In the genomic region with DNA sequence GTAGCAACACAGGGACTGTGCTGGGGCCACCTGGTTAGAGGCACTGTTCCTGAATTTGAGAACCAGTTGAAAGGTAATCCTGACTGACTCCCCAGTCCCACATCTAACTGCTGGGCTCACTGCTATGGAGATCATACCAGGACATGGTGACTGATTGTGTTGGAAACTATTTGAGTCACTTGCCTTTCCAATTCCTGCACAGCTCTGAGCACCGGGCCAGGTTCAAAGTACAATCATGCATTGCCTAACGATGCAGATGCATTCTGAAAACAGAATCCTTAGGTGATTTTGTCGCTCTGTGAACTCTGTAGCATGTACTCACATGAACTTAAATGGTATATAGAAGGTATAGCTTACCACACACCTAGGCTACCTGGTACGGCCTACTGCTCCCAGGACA, we compare ENCODE assay signal across 29 cellular contexts.
"Had no signal": no experiment of that assay in that cellular context is flagged by ENCODE, and none has a peak within 500 bp of the region (broad histone marks: within the 10 kb centered on the region; RNA-seq: fewer than 3 reads in every experiment).

No MANE protein-coding gene starts in this region.

- H3K27me3 ChIP-seq: tibial nerve, uterus had no signal

- H3K4me3 ChIP-seq: gastrocnemius medialis, heart left ventricle, mucosa of descending colon, neural progenitor cell, spleen, thoracic aorta, tibial nerve, upper lobe of right lung, uterus had no signal

- H3K4me2 ChIP-seq: neural progenitor cell had no signal

- H3K4me3 Mint-ChIP-seq: dendritic cell treated with granulocyte-macrophage colony-stimulating factor and Interleukin-4, amounts not matched to agents 40 ng/mL and 50 ng/mL, for 4 days; endodermal cell; mesothelial cell of epicardium; naive thymus-derived CD4-positive, alpha-beta T cell; nephron; neural progenitor cell; stimulated activated naive B cell treated with anti-CD40 and anti-IgM and Interleukin-4, amounts not matched to agents 10 μg/mL and 1 μg/mL and 100 μg/mL, for 72 hours; stimulated activated naive CD8-positive, alpha-beta T cell treated with anti-CD3 and anti-CD28 coated beads, Interleukin-15, Interleukin-2, amounts not matched to agents 100 ng/mL and 50 ng/mL, for 24 hours had no signal

- H3K36me3 ChIP-seq: gastrocnemius medialis, heart left ventricle, neural progenitor cell, spleen, thoracic aorta, tibial nerve, upper lobe of right lung, uterus had no signal

- DNase-seq: cerebellar nuclear complex; effector CD8-positive, alpha-beta T cell; endodermal cell; foreskin fibroblast; gastrocnemius medialis; heart left ventricle; hippocampal formation; kidney glomerular epithelial cell; left colon; mesenchymal stem cell; mucosa of descending colon; naive thymus-derived CD4-positive, alpha-beta T cell; spleen; stimulated activated CD4-positive, alpha-beta T cell treated with anti-CD3 and anti-CD28 coated beads, Interleukin-4, amount 100 ng/mL, for 4 hours; stimulated activated naive B cell treated with anti-CD40 and anti-IgM and Interleukin-4, amounts not matched to agents 10 μg/mL and 1 μg/mL and 100 μg/mL, for 72 hours; upper lobe of right lung; uterus had no signal

- H3K27ac ChIP-seq: epithelial cell of prostate, gastrocnemius medialis, heart left ventricle, neural progenitor cell, parathyroid adenoma, spleen, thoracic aorta, tibial nerve, upper lobe of right lung, uterus had no signal

- H3K9me3 Mint-ChIP-seq: dendritic cell treated with granulocyte-macrophage colony-stimulating factor and Interleukin-4, amounts not matched to agents 40 ng/mL and 50 ng/mL, for 4 days; endodermal cell; nephron had no signal

- H3K9me3 ChIP-seq: gastrocnemius medialis, mucosa of descending colon, thoracic aorta, upper lobe of right lung, uterus had no signal

- H3K9ac ChIP-seq: neural progenitor cell, parathyroid adenoma had no signal

- H3K4me1 ChIP-seq: gastrocnemius medialis, heart left ventricle, neural progenitor cell, parathyroid adenoma, spleen, upper lobe of right lung, uterus had no signal

- H3K79me2 ChIP-seq: parathyroid adenoma had no signal

- H3K27me3 Mint-ChIP-seq: dendritic cell treated with granulocyte-macrophage colony-stimulating factor and Interleukin-4, amounts not matched to agents 40 ng/mL and 50 ng/mL, for 4 days; stimulated activated naive CD8-positive, alpha-beta T cell treated with anti-CD3 and anti-CD28 coated beads, Interleukin-15, Interleukin-2, amounts not matched to agents 100 ng/mL and 50 ng/mL, for 24 hours had no signal

- H2AFZ ChIP-seq: neural progenitor cell, parathyroid adenoma had no signal

- H3K4me1 Mint-ChIP-seq: naive thymus-derived CD4-positive, alpha-beta T cell; stimulated activated naive B cell treated with anti-CD40 and anti-IgM and Interleukin-4, amounts not matched to agents 10 μg/mL and 1 μg/mL and 100 μg/mL, for 72 hours had no signal

- ATAC-seq: esophagus mucosa; gastrocnemius medialis; heart left ventricle; left colon; mucosa of descending colon; naive thymus-derived CD4-positive, alpha-beta T cell; sciatic nerve; stimulated activated naive B cell treated with anti-CD40 and anti-IgM and Interleukin-4, amounts not matched to agents 10 μg/mL and 1 μg/mL and 100 μg/mL, for 72 hours; upper lobe of right lung had no signal

- H3K36me3 Mint-ChIP-seq: mesothelial cell of epicardium; naive thymus-derived CD4-positive, alpha-beta T cell; neural progenitor cell; stimulated activated naive B cell treated with anti-CD40 and anti-IgM and Interleukin-4, amounts not matched to agents 10 μg/mL and 1 μg/mL and 100 μg/mL, for 72 hours had no signal

- H3K27ac Mint-ChIP-seq: dendritic cell treated with granulocyte-macrophage colony-stimulating factor and Interleukin-4, amounts not matched to agents 40 ng/mL and 50 ng/mL, for 4 days; endodermal cell; mesothelial cell of epicardium; naive thymus-derived CD4-positive, alpha-beta T cell; nephron; neural progenitor cell; progenitor cell of endocrine pancreas; stimulated activated naive B cell treated with anti-CD40 and anti-IgM and Interleukin-4, amounts not matched to agents 10 μg/mL and 1 μg/mL and 100 μg/mL, for 72 hours; stimulated activated naive CD8-positive, alpha-beta T cell treated with anti-CD3 and anti-CD28 coated beads, Interleukin-15, Interleukin-2, amounts not matched to agents 100 ng/mL and 50 ng/mL, for 24 hours had no signal
